ENCODE assay signal across 10 cellular contexts in the genomic region with DNA sequence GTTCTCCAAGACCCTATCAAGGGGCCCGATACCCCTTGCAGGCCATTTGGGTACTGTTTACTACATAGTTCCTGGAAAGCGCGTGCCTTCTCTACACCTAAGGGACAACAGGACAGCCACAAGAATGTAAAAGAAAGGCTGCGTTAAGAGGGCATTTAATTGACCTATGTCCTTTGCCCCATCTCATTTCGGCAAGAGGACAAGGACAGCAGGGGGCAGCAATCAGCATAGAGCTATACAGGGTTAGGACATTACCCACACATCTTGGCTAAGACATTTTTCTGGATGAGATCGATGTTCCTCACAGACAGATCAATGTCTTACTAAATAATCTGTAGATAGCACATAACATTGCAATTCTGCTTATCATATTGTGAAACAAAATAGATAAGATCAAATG. TPM values are rescaled to one million over a fixed set of nuclear protein-coding genes. Genes with fewer than 3 reads are reported as not detected.
DNase-seq lines count a peak whose midpoint lies in the region; ATAC-seq, FAIRE-seq and TF ChIP-seq lines count a peak whose summit lies in the region.
"Had no signal": no experiment of that assay in that cellular context is flagged by ENCODE, and none has a peak within 500 bp of the region (broad histone marks: within the 10 kb centered on the region; RNA-seq: fewer than 3 reads in every experiment).

No MANE protein-coding gene starts in this region.

- H2BK120ac ChIP-seq in mesenchymal stem cell (ENCODE audit: low read depth, low read length), result no peak overlapping the region

- 49 to 58% (median 52%) methylated on average over 6 of the region's 6 CpGs for WGBS in adrenal gland, 4 donors
- WGBS in mesenchymal stem cell, result 67% methylated on average over 6 of the region's 6 CpGs

- ATAC-seq in GM19395 (IDR thresholded peaks at IDR 0.05; ENCODE audit: unreplicated experiment) (no peak), HG03520 (IDR thresholded peaks at IDR 0.05; ENCODE audit: unreplicated experiment) (no peak)

- H3K14ac ChIP-seq in mesenchymal stem cell (ENCODE audit: low read length in 2 of 2), result no peak overlapping the region

- H3K9ac ChIP-seq in mesenchymal stem cell (ENCODE audit: low read length), result no peak overlapping the region

- H3K4me2 ChIP-seq in mesenchymal stem cell (ENCODE audit: low read length, poor library complexity, severe bottlenecking), result no peak overlapping the region

- H3K27me3 ChIP-seq in adrenal gland (peaks cover 3% of the 10 kb centered on the region), mesenchymal stem cell (ENCODE audit: control insufficient read depth in 1 of 2, insufficient read depth in 1 of 2, low read length in 2 of 2) (peaks cover 0 to 22% of the 10 kb centered on the region in 2 experiments)

- DNase-seq in AG09309 (ENCODE audit: low read depth), result no peak
- DNase-seq in GM12891 (ENCODE audit: insufficient read length, low spot score), result no peak
- peak; percentile 44 for DNase-seq in RKO (ENCODE audit: low spot score)
- DNase-seq in adrenal gland, result peak in 4 of 7 donors; percentile 13 to 53 (median 40)
- peak; percentile 23 for DNase-seq in mesenchymal stem cell
- DNase-seq in RCC 7860 (ENCODE audit: low spot score), result no peak

- no peak overlapping the region for H4K8ac ChIP-seq in mesenchymal stem cell (ENCODE audit: low read length)

- no peak overlapping the region for H2AFZ ChIP-seq in mesenchymal stem cell (ENCODE audit: low read depth, low read length)

- no peak overlapping the region for H3K4ac ChIP-seq in mesenchymal stem cell (ENCODE audit: low read depth in 1 of 2, low read length in 2 of 2)

- H3K4me3 ChIP-seq in AG09309 (ENCODE audit: control insufficient read depth, low read depth, low read length) (no peak overlapping the region), adrenal gland (no peak overlapping the region), mesenchymal stem cell (ENCODE audit: insufficient read depth in 1 of 2, low read depth in 1 of 2, low read length in 2 of 2) (no peak overlapping the region)
- H3K4me3 ChIP-seq: HAP-1 had no signal

- H2BK5ac ChIP-seq in mesenchymal stem cell (ENCODE audit: low read depth, low read length, poor library complexity, severe bottlenecking), result no peak overlapping the region

- H3K27ac ChIP-seq in adrenal gland, result no peak overlapping the region
- H3K27ac ChIP-seq in mesenchymal stem cell (ENCODE audit: low read length, poor library complexity, severe bottlenecking), result no peak overlapping the region
- H3K27ac ChIP-seq: epithelial cell of prostate had no signal

- H3K79me1 ChIP-seq in mesenchymal stem cell (replicated peaks; ENCODE audit: low read length, poor library complexity, severe bottlenecking), result no peaks in the 10 kb centered on the region

- peak; percentile 42 for TF ChIP-seq CTCF in AG09309 (IDR thresholded peaks at IDR 0.05; ENCODE audit: control insufficient read depth, insufficient read depth, low read depth, low read length, missing control alignments)
- peak in 4 of 6 experiments; percentile 29 to 38 (median 30) for TF ChIP-seq CTCF in adrenal gland (IDR thresholded peaks at IDR 0.05)

- no peak overlapping the region for H3K18ac ChIP-seq in mesenchymal stem cell (ENCODE audit: low read depth in 1 of 2, low read length in 2 of 2)

- H3K9me3 ChIP-seq in adrenal gland (replicated peaks in 1 of 3), result no peaks in the 10 kb centered on the region
- H3K9me3 ChIP-seq in mesenchymal stem cell (ENCODE audit: control insufficient read depth, low read length), result no peaks in the 10 kb centered on the region
- H3K9me3 ChIP-seq: HAP-1 had no signal

- no peak overlapping the region for H2BK12ac ChIP-seq in mesenchymal stem cell (ENCODE audit: low read length in 2 of 2)

- intact Hi-C loops in adrenal gland (cut with DNase I), result no loop called here

- TF ChIP-seq POLR2A in GM12891 (IDR thresholded peaks at IDR 0.05; ENCODE audit: low read depth, low read length), result no peak
- TF ChIP-seq POLR2A in adrenal gland (IDR thresholded peaks at IDR 0.05), result no peak

- FAIRE-seq in GM12891 (lab: Jason Lieb, UNC), result peak; percentile 75
- FAIRE-seq in RCC 7860 (lab: Jason Lieb, UNC), result no peak

- no peak overlapping the region for H3K23ac ChIP-seq in mesenchymal stem cell (ENCODE audit: low read length in 2 of 2)

- H3K4me1 ChIP-seq in adrenal gland (replicated peaks in 1 of 2), result no peaks in the 10 kb centered on the region
- no peaks in the 10 kb centered on the region for H3K4me1 ChIP-seq in mesenchymal stem cell (ENCODE audit: control insufficient read depth, insufficient read depth, low read depth, low read length)
- H3K4me1 ChIP-seq: HAP-1 had no signal

- H2AK5ac ChIP-seq in mesenchymal stem cell (ENCODE audit: low read length, severe bottlenecking), result no peak overlapping the region

- H3K36me3 ChIP-seq in adrenal gland (replicated peaks in 1 of 2) (no peaks in the 10 kb centered on the region), mesenchymal stem cell (ENCODE audit: control insufficient read depth in 1 of 2, insufficient read depth in 2 of 2, low read depth in 1 of 2, low read length in 2 of 2) (no peaks in the 10 kb centered on the region)
- H3K36me3 ChIP-seq: HAP-1 had no signal

- H4K91ac ChIP-seq in mesenchymal stem cell (ENCODE audit: low read length), result no peak overlapping the region

- no peak overlapping the region for H2BK15ac ChIP-seq in mesenchymal stem cell (ENCODE audit: low read depth, poor library complexity, severe bottlenecking)

TF ChIP-seq in GM12891, 5 proteins besides CTCF, POLR2A, EP300 and RAD21:
- TF ChIP-seq POU2F2 (IDR thresholded peaks at IDR 0.05; ENCODE audit: low read depth, low read length) (no peak), SPI1 (IDR thresholded peaks at IDR 0.05; ENCODE audit: low read depth, low read length) (no peak), POLR2AphosphoS5 (IDR thresholded peaks at IDR 0.05; ENCODE audit: low read depth, low read length) (no peak), PAX5 (IDR thresholded peaks at IDR 0.05; ENCODE audit: insufficient read depth, low read length, severe bottlenecking) (no peak), TAF1 (IDR thresholded peaks at IDR 0.05; ENCODE audit: low read depth, low read length) (no peak)

RNA-seq across cellular contexts. Expression of a gene that starts 41.2 kb away (rescaled TPM):
- polyA plus RNA-seq in GM12891 (2012; ENCODE audit: low read depth, missing spikeins), result 0.15 TPM
- total RNA-seq in adrenal gland, result 1 to 10 TPM in 1 of 8 donors, under 1 TPM in 7; 0.06 to 1.0 (median 0.33) TPM
- polyA plus RNA-seq in adrenal gland, result under 1 TPM; 0.13 to 0.64 (median 0.22) TPM
- polyA plus RNA-seq in mesenchymal stem cell (2013, experiment 1 of 2), result not detected
- polyA plus RNA-seq in mesenchymal stem cell (2013, experiment 2 of 2), result 0.01 TPM

Comparison
In these comparisons a context has a peak if more than half of its experiments do, and no peak if none do; other contexts are left out.
1. DNase-seq: peak in RKO (single experiment), adrenal gland (4 of 7) and mesenchymal stem cell (single experiment); none in AG09309 (single experiment), GM12891 (single experiment) and RCC 7860 (single experiment).